ENCODE assay signal across 19 cellular contexts in the genomic region with DNA sequence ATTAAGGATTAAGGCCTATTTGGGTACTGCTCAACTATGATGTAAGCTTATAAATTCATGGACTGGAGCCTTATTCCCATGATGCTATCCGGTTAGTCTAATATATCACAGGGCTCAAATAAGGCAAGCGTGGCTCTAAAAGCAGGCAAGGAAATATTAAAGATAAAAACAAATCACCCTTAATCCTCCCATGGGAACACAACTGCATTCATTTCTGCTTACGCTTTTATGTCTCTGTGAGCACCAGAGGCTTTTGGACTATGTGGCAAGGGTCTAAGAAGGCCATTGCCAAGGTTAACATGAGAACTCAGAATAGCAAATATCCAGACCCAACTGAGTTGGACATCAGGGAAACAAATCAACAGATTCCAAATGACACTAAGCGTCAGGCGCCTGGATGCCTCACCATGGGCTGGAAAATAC.
DNase-seq lines count a peak whose midpoint lies in the region; ATAC-seq and TF ChIP-seq lines count a peak whose summit lies in the region.
"Had no signal": no experiment of that assay in that cellular context is flagged by ENCODE, and none has a peak within 500 bp of the region (broad histone marks: within the 10 kb centered on the region; RNA-seq: fewer than 3 reads in every experiment).

No MANE protein-coding gene starts in this region.

- no peaks in the 10 kb centered on the region for H3K9me3 ChIP-seq in IMR-90 (ENCODE audit: control insufficient read depth, insufficient read depth, low read length)
- no peaks in the 10 kb centered on the region for H3K9me3 ChIP-seq in esophagus squamous epithelium
- H3K9me3 ChIP-seq in hepatocyte (ENCODE audit: low read depth): no peaks in the 10 kb centered on the region
- no peaks in the 10 kb centered on the region for H3K9me3 ChIP-seq in stomach smooth muscle (ENCODE audit: control insufficient read depth in 2 of 2, low read length in 2 of 2)
- no peaks in the 10 kb centered on the region for H3K9me3 ChIP-seq in tibial nerve

- no peak overlapping the region for H2BK5ac ChIP-seq in IMR-90 (ENCODE audit: low read depth, low read length, poor library complexity, severe bottlenecking)

- H3K9me2 ChIP-seq in hepatocyte (replicated peaks; ENCODE audit: insufficient read depth): no peaks in the 10 kb centered on the region

- peaks cover 12% of the 10 kb centered on the region; the same call in 1 of the 2 replicates for H3K9me1 ChIP-seq in IMR-90 (ENCODE audit: insufficient read depth, low read length)

- peak overlapping the region; percentile 8; the same call in 1 of the 2 replicates for H2AK5ac ChIP-seq in IMR-90 (ENCODE audit: low read depth, low read length)

- in situ Hi-C loops in IMR-90 (cut with MboI; ENCODE audit: low sequenced_read_pairs): no loop called here

- 100% methylated on average over 1 of the region's 5 CpGs; no CpG with 5 or more reads in 1 of the 2 experiments for WGBS in IMR-90 (ENCODE audit: extremely low coverage in 2 of 2, insufficient read length in 1 of 2), 2 experiments
- WGBS in esophagus squamous epithelium, 2 donors: 72 to 83% methylated on average over 5 of the region's 5 CpGs
- WGBS in hepatocyte (ENCODE audit: low lambda C conversion rate, missing lambda C conversion rate): 70% methylated on average over 5 of the region's 5 CpGs
- 75 to 77% methylated on average over 5 of the region's 5 CpGs for WGBS in tibial nerve, 2 donors

- no peak for ATAC-seq in IMR-90 (ENCODE audit: low read depth)
- no peak for ATAC-seq in GM21515 (IDR thresholded peaks at IDR 0.05; ENCODE audit: unreplicated experiment)
- ATAC-seq: stimulated activated effector memory CD8-positive, alpha-beta T cell treated with anti-CD3 and anti-CD28 coated beads, Interleukin-12 subunit alpha, Interleukin-12 subunit beta, amount 100 ng/mL, for 72 hours had no signal

- no peak overlapping the region for H4K5ac ChIP-seq in IMR-90 (ENCODE audit: low read depth, low read length)

- no peak for TF ChIP-seq RAD21 in IMR-90 (IDR thresholded peaks at IDR 0.05; ENCODE audit: low read length)

- no peak overlapping the region for H3K18ac ChIP-seq in IMR-90 (ENCODE audit: low read depth, low read length)

- H3K27me3 ChIP-seq in IMR-90 (ENCODE audit: control insufficient read depth, insufficient read depth, low read length) (no peaks in the 10 kb centered on the region), esophagus squamous epithelium (no peaks in the 10 kb centered on the region), hepatocyte (no peaks in the 10 kb centered on the region), stomach smooth muscle (ENCODE audit: control insufficient read depth in 1 of 2, insufficient read depth in 2 of 2, low read length in 2 of 2) (no peaks in the 10 kb centered on the region), tibial nerve (no peaks in the 10 kb centered on the region)

- CTCF ChIA-PET in IMR-90 (lab: Yijun Ruan, JAX): no interaction called here

- H3K23ac ChIP-seq in IMR-90 (ENCODE audit: low read depth, low read length): no peak overlapping the region

- H3K4me2 ChIP-seq in IMR-90 (ENCODE audit: low read depth, low read length) (no peak overlapping the region), hepatocyte (no peak overlapping the region)

- no peak overlapping the region for H4K91ac ChIP-seq in IMR-90 (ENCODE audit: insufficient read depth, low read depth, low read length)

- H2AK9ac ChIP-seq in IMR-90 (replicated peaks; ENCODE audit: low read depth, low read length, poor library complexity): no peak overlapping the region

- H3K36me3 ChIP-seq in IMR-90 (ENCODE audit: control insufficient read depth, insufficient read depth, low read length) (no peaks in the 10 kb centered on the region), esophagus squamous epithelium (no peaks in the 10 kb centered on the region), hepatocyte (replicated peaks; ENCODE audit: insufficient read depth, low read depth) (no peaks in the 10 kb centered on the region), stomach smooth muscle (ENCODE audit: control insufficient read depth in 2 of 2, insufficient read depth in 2 of 2, low read length in 2 of 2) (no peaks in the 10 kb centered on the region), tibial nerve (no peaks in the 10 kb centered on the region)

- TF ChIP-seq CTCF in IMR-90 (conservative IDR thresholded peaks at IDR 0.05; ENCODE audit: low read depth, low read length) (no peak), esophagus squamous epithelium (IDR thresholded peaks at IDR 0.05) (no peak), hepatocyte (IDR thresholded peaks at IDR 0.05; ENCODE audit: poor library complexity) (no peak), tibial nerve (IDR thresholded peaks at IDR 0.05) (no peak)

- no peak overlapping the region for H3K56ac ChIP-seq in IMR-90 (ENCODE audit: extremely low read depth, insufficient read depth, low read length)

- H2BK15ac ChIP-seq in IMR-90 (ENCODE audit: low read depth, low read length): 0 out of 3 replicates have a peak overlapping the region, but pooled peaks have one; percentile 5

- dilution Hi-C loops in IMR-90 (cut with HindIII; ENCODE audit: low sequenced_read_pairs, unreplicated experiment): no loop called here

- no peak for DNase-seq in IMR-90
- no peak for DNase-seq in esophagus squamous epithelium (lab: John Stamatoyannopoulos, UW)
- DNase-seq in hepatocyte (ENCODE audit: low spot score): peak; percentile 26
- DNase-seq in activated CD4-positive, alpha-beta T cell treated with anti-CD3 and anti-CD28 coated beads, Interleukin-2, amount 50 U/mL, for 4 hours: no peak
- DNase-seq in GM19238 (ENCODE audit: insufficient read length, low spot score): no peak
- no peak for DNase-seq in tibial nerve (ENCODE audit: low spot score in 2 of 2)
- DNase-seq: ACHN; activated CD4-positive, alpha-beta memory T cell treated with anti-CD3 and anti-CD28 coated beads for 36 hours; activated gamma-delta T cell; amygdala; C1 segment of cervical spinal cord; effector CD8-positive, alpha-beta T cell; EL; NCI-H1092; NCI-H2029 had no signal

- H4K20me1 ChIP-seq in IMR-90 (ENCODE audit: insufficient read depth, low read length): no peaks in the 10 kb centered on the region
- no peaks in the 10 kb centered on the region for H4K20me1 ChIP-seq in hepatocyte (ENCODE audit: insufficient read depth, poor library complexity, severe bottlenecking)

- H3K79me2 ChIP-seq in hepatocyte: no peaks in the 10 kb centered on the region

- H4K8ac ChIP-seq in IMR-90 (ENCODE audit: low read depth in 2 of 2, low read length in 2 of 2): no peak overlapping the region

- H3K9ac ChIP-seq in IMR-90 (ENCODE audit: low read depth, low read length) (no peak overlapping the region), stomach smooth muscle (ENCODE audit: low read length in 2 of 2) (no peak overlapping the region)

- no peak overlapping the region; the same call in 1 of the 2 replicates for H2BK20ac ChIP-seq in IMR-90 (ENCODE audit: low read depth, low read length)

- no peak overlapping the region for H2AFZ ChIP-seq in IMR-90 (replicated peaks; ENCODE audit: low read length, poor library complexity)
- H2AFZ ChIP-seq in hepatocyte: no peak overlapping the region

- intact Hi-C loops in IMR-90 (cut with micrococcal nuclease) (no loop called here), esophagus squamous epithelium (cut with DNase I) (no loop called here)

- no peaks in the 10 kb centered on the region for H3K79me1 ChIP-seq in IMR-90 (ENCODE audit: low read depth in 1 of 2, low read length in 2 of 2)

- no TSS peak for BruUV-seq in IMR-90 (replicated peaks; lab: Mats Ljungman, UMichigan)

- H3K4me1 ChIP-seq in IMR-90 (ENCODE audit: control insufficient read depth, insufficient read depth, low read length) (peaks cover 9% of the 10 kb centered on the region), esophagus squamous epithelium (peaks cover 6 to 29% (median 14%) of the 10 kb centered on the region in 3 donors), hepatocyte (ENCODE audit: insufficient read depth) (no peaks in the 10 kb centered on the region), stomach smooth muscle (ENCODE audit: control insufficient read depth, insufficient read depth, low read length) (peaks cover 28% of the 10 kb centered on the region), tibial nerve (peaks cover 0 to 5% (median 2%) of the 10 kb centered on the region in 4 donors)

- no peak overlapping the region; the same call in 1 of the 2 replicates for H3K4ac ChIP-seq in IMR-90 (ENCODE audit: low read depth, low read length)

- POLR2A ChIA-PET in IMR-90 (lab: Charles Lee; ENCODE audit: unreplicated experiment): no interaction called here

- TF ChIP-seq POLR2A in IMR-90 (IDR thresholded peaks at IDR 0.05; ENCODE audit: low read depth, low read length): no peak
- no peak for TF ChIP-seq POLR2A in esophagus squamous epithelium (IDR thresholded peaks at IDR 0.05)
- no peak for TF ChIP-seq POLR2A in tibial nerve (IDR thresholded peaks at IDR 0.05)

- H3K27ac ChIP-seq in IMR-90 (ENCODE audit: insufficient read depth, low read length): no peak overlapping the region
- peak overlapping the region; percentile 21 to 87 (median 74) for H3K27ac ChIP-seq in esophagus squamous epithelium
- H3K27ac ChIP-seq in hepatocyte: peak overlapping the region; percentile 32
- peak overlapping the region; percentile 49 for H3K27ac ChIP-seq in stomach smooth muscle (ENCODE audit: low read length)
- peak overlapping the region in 2 of 4 donors; percentile 34 to 56 for H3K27ac ChIP-seq in tibial nerve

- peak in 1 of 2 donors; percentile 43 for TF ChIP-seq EP300 in tibial nerve (IDR thresholded peaks at IDR 0.05)

- H3K14ac ChIP-seq in IMR-90 (replicated peaks; ENCODE audit: low read depth, low read length): no peak overlapping the region

- H3K4me3 ChIP-seq in IMR-90 (ENCODE audit: insufficient read depth, low read depth, low read length): no peak overlapping the region
- H3K4me3 ChIP-seq in esophagus squamous epithelium: no peak overlapping the region
- H3K4me3 ChIP-seq in hepatocyte: no peak overlapping the region
- no peak overlapping the region for H3K4me3 ChIP-seq in stomach smooth muscle (ENCODE audit: low read length in 2 of 2)
- H3K4me3 ChIP-seq in tibial nerve: no peak overlapping the region
- H3K4me3 ChIP-seq: lung had no signal

- no peak overlapping the region for H2BK120ac ChIP-seq in IMR-90 (ENCODE audit: low read depth, low read length)

TF ChIP-seq in IMR-90, 13 proteins besides CTCF, POLR2A, EP300 and RAD21:
- no peak for TF ChIP-seq FOS (IDR thresholded peaks at IDR 0.05; ENCODE audit: low read depth, low read length)
- TF ChIP-seq MAZ (IDR thresholded peaks at IDR 0.05; ENCODE audit: borderline replicate concordance, low read depth, low read length): no peak
